In the genomic region with DNA sequence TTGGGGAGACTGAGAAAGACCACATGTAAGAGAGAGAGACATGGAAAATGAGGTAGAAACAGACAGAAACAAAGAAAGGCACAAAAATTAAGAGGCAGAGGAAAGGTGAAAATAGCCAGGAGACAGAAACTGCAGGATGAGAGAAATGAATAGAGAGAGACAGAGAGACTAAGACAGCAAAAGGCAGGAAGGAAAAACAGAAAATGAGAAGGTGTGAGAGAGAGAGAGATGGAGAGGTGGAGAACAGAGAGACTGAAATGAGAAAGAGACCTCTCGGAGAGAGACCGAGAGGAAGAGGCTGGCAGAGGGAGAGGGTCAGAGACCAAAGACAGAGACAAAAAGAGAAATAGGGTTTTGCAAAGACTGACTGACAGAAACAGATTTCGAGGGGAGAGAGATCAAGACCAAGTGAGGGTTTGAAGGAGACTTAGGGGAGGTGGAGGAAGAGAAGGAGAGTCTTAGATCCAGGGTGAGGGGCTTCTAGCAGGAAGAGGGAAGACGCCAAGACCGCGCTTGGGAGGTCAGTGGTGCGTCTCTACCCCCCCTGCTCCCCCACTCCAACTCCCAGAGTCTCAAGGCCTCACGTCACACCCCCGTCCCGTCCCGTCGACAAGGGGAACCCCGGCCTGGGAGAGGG, we compare ENCODE assay signal across 13 cellular contexts. TPM values are rescaled to one million over a fixed set of nuclear protein-coding genes. Genes with fewer than 3 reads are reported as not detected.
A peak's percentile ranks its signal among the peaks of the same experiment; 100 is the strongest.
DNase-seq lines count a peak whose midpoint lies in the region; ATAC-seq, FAIRE-seq and TF ChIP-seq lines count a peak whose summit lies in the region.
"Had no signal": no experiment of that assay in that cellular context is flagged by ENCODE, and none has a peak within 500 bp of the region (broad histone marks: within the 10 kb centered on the region; RNA-seq: fewer than 3 reads in every experiment).

No MANE protein-coding gene starts in this region.

- H3K27ac Mint-ChIP-seq in H9 (no peak overlapping the region), naive B cell (peak overlapping the region in 2 of 6 donors; percentile 57 to 59)

- no peak for TF ChIP-seq RAD21 in GM12878 (IDR thresholded peaks at IDR 0.05; ENCODE audit: insufficient read depth, low read depth, low read length)

- intact Hi-C loops in GM12878 (cut with micrococcal nuclease; ENCODE audit: unreplicated experiment), result no loop called here

- H3K4me1 ChIP-seq in BLaER1 treated with 17β-estradiol and CSF1 and Interleukin-3, amounts not matched to agents 10 nM and 100 nM, result peaks cover 21 to 67% (median 42%) of the 10 kb centered on the region in 10 experiments
- H3K4me1 ChIP-seq in H9 (ENCODE audit: insufficient read depth, low read length) (peaks cover 11% of the 10 kb centered on the region; the same call in 1 of the 2 replicates), GM12878 (ENCODE audit: control insufficient read depth, insufficient read depth, low read length) (no peaks in the 10 kb centered on the region)

- no peak overlapping the region; the same call in 1 of the 2 replicates for H3K14ac ChIP-seq in H9 (ENCODE audit: insufficient read depth, low read length)

- no peak for TF ChIP-seq POLR2A in GM12878 (IDR thresholded peaks at IDR 0.05; ENCODE audit: low read depth, low read length)

- H3K27ac ChIP-seq in BLaER1 treated with 17β-estradiol and CSF1 and Interleukin-3, amounts not matched to agents 10 nM and 100 nM, result no peak overlapping the region
- no peak overlapping the region for H3K27ac ChIP-seq in H9 (ENCODE audit: insufficient read length, low read depth, low read length)
- no peak overlapping the region for H3K27ac ChIP-seq in GM12878 (ENCODE audit: control insufficient read depth, insufficient read depth)
- no peak overlapping the region for H3K27ac ChIP-seq in caudate nucleus (ENCODE audit: low read depth, low read length)

- H4K91ac ChIP-seq in H9 (ENCODE audit: insufficient read length, low read depth, low read length), result no peak overlapping the region

- no peak overlapping the region for H4K8ac ChIP-seq in H9 (replicated peaks; ENCODE audit: insufficient read length, low read depth, low read length)

- RAD21 ChIA-PET in GM12878 (lab: Charles Lee; ENCODE audit: unreplicated experiment), result no interaction called here

- H3K9me3 ChIP-seq in BLaER1 treated with 17β-estradiol and CSF1 and Interleukin-3, amounts not matched to agents 10 nM and 100 nM (replicated peaks in 1 of 11), result no peaks in the 10 kb centered on the region
- no peaks in the 10 kb centered on the region for H3K9me3 ChIP-seq in H9 (ENCODE audit: control insufficient read depth, low read depth, low read length)
- no peaks in the 10 kb centered on the region; the same call in 1 of the 3 replicates for H3K9me3 ChIP-seq in GM12878 (replicated peaks; ENCODE audit: control insufficient read depth, insufficient read depth, low read length)

- no peaks in the 10 kb centered on the region for H3K36me3 ChIP-seq in BLaER1 treated with 17β-estradiol and CSF1 and Interleukin-3, amounts not matched to agents 10 nM and 100 nM
- H3K36me3 ChIP-seq in GM12878 (ENCODE audit: control insufficient read depth in 2 of 2, insufficient read depth in 2 of 2, low read length in 1 of 2), result no peaks in the 10 kb centered on the region

- H3K4me2 ChIP-seq in BLaER1 treated with 17β-estradiol and CSF1 and Interleukin-3, amounts not matched to agents 10 nM and 100 nM, result peak overlapping the region; percentile 76 to 95 (median 86)
- H3K4me2 ChIP-seq in H9 (ENCODE audit: insufficient read depth, insufficient read length, low read length) (peak overlapping the region; percentile 17), GM12878 (ENCODE audit: control insufficient read depth, insufficient read depth) (no peak overlapping the region)

- in situ Hi-C loops in GM12878 (cut with MboI), result no loop called here

- H3K79me2 ChIP-seq in H9 (ENCODE audit: insufficient read depth, low read length) (no peaks in the 10 kb centered on the region), GM12878 (ENCODE audit: control insufficient read depth, insufficient read depth, low read length) (no peaks in the 10 kb centered on the region)

- TF ChIP-seq EP300 in GM12878 (IDR thresholded peaks at IDR 0.05; ENCODE audit: borderline replicate concordance in 1 of 2, control insufficient read depth in 1 of 2, low read depth in 2 of 2, low read length in 2 of 2), result no peak

- no peak overlapping the region for H3K56ac ChIP-seq in H9 (ENCODE audit: insufficient read length, low read depth, low read length)

- H3K36me3 Mint-ChIP-seq in H9 (ENCODE audit: insufficient read depth in 1 of 3, low read depth in 3 of 3) (no peaks in the 10 kb centered on the region; a peak in 1 of 7 replicates), naive B cell (peaks cover 4 to 10% of the 10 kb centered on the region in 2 donors)

- no peak overlapping the region for H3T11ph ChIP-seq in H9 (ENCODE audit: low read length)

- no peak for FAIRE-seq in GM12878 (lab: Jason Lieb, UNC)

- H2AFZ ChIP-seq in H9 (ENCODE audit: low read length) (no peak overlapping the region), GM12878 (ENCODE audit: control insufficient read depth, low read depth, low read length) (no peak overlapping the region)

- no TSS peak for BruUV-seq in GM12878 (replicated peaks; lab: Mats Ljungman, UMichigan)

- no peak overlapping the region for H2BK120ac ChIP-seq in H9 (ENCODE audit: low read depth, low read length, poor library complexity, severe bottlenecking)

- POLR2A ChIA-PET in GM12878 (lab: Charles Lee), result no interaction called here

- no peak for DNase-seq in H9
- DNase-seq in GM12878 (ENCODE audit: low read depth, low spot score), result no peak
- DNase-seq in naive B cell, result no peak
- no peak for DNase-seq in AML-193 (lab: John Stamatoyannopoulos, UW)
- no peak for DNase-seq in caudate nucleus (lab: John Stamatoyannopoulos, UW)
- DNase-seq in RKO (ENCODE audit: low spot score), result no peak
- no peak for DNase-seq in NCI-H2081 (lab: John Stamatoyannopoulos, UW)
- DNase-seq: activated CD8-positive, alpha-beta memory T cell treated with anti-CD3 and anti-CD28 coated beads, Interleukin-2, amount 50 U/mL, for 4 hours; COR-L47; NCI-H2029 treated with DMSO at 0.1 percent for 48 hours; T1000 had no signal

- H3K23ac ChIP-seq in H9 (ENCODE audit: insufficient read length, low read depth, low read length), result no peak overlapping the region

- no peak overlapping the region for H2BK15ac ChIP-seq in H9 (ENCODE audit: low read depth, low read length)

- H3K27me3 Mint-ChIP-seq in H9 (ENCODE audit: low read depth) (peaks cover 75% of the 10 kb centered on the region), naive B cell (peaks cover 58 to 86% (median 84%) of the 10 kb centered on the region in 3 donors)

- H4K5ac ChIP-seq in H9 (ENCODE audit: insufficient read length, low read depth, low read length), result no peak overlapping the region

- ATAC-seq in GM12878, result no peak
- no peak for ATAC-seq in naive B cell (ENCODE audit: low read depth in 2 of 2)

- H2BK12ac ChIP-seq in H9 (ENCODE audit: insufficient read length, low read depth, low read length), result no peak overlapping the region

- no peaks in the 10 kb centered on the region for H3K79me1 ChIP-seq in H9 (ENCODE audit: insufficient read depth, low read depth, low read length, poor library complexity, severe bottlenecking)

- no peak overlapping the region for H2BK20ac ChIP-seq in H9 (ENCODE audit: low read depth, low read length, poor library complexity, severe bottlenecking)

- peaks cover 5% of the 10 kb centered on the region for H3K23me2 ChIP-seq in H9 (ENCODE audit: insufficient read length, low read depth, low read length, poor library complexity, severe bottlenecking)

- peaks cover 0 to 61% (median 3%) of the 10 kb centered on the region in 11 experiments; a peak in 8 of 22 replicates for H4K20me1 ChIP-seq in BLaER1 treated with 17β-estradiol and CSF1 and Interleukin-3, amounts not matched to agents 10 nM and 100 nM
- H4K20me1 ChIP-seq in H9 (ENCODE audit: control insufficient read depth, insufficient read depth, insufficient read length) (no peaks in the 10 kb centered on the region), GM12878 (ENCODE audit: control insufficient read depth, insufficient read depth) (no peaks in the 10 kb centered on the region)

- peaks cover 96 to 100% (median 100%) of the 10 kb centered on the region in 11 experiments for H3K27me3 ChIP-seq in BLaER1 treated with 17β-estradiol and CSF1 and Interleukin-3, amounts not matched to agents 10 nM and 100 nM
- H3K27me3 ChIP-seq in H9 (ENCODE audit: insufficient read depth, low read length) (peaks cover 10% of the 10 kb centered on the region), GM12878 (replicated peaks in 1 of 2; ENCODE audit: control insufficient read depth in 2 of 2, insufficient read depth in 2 of 2, low read length in 1 of 2) (peaks cover 6 to 33% of the 10 kb centered on the region in 2 experiments)

- H3K18ac ChIP-seq in H9 (ENCODE audit: insufficient read length, low read depth, low read length), result no peak overlapping the region

- H3K4me1 Mint-ChIP-seq in H9 (peaks cover 31 to 35% of the 10 kb centered on the region in 2 experiments), naive B cell (peaks cover 8 to 15% (median 11%) of the 10 kb centered on the region in 3 donors)

- H3K9ac ChIP-seq in BLaER1 treated with 17β-estradiol and CSF1 and Interleukin-3, amounts not matched to agents 10 nM and 100 nM, result peak overlapping the region in 4 of 11 experiments; percentile 20 to 54 (median 36); a peak in 3 of 22 replicates
- H3K9ac ChIP-seq in H9 (ENCODE audit: extremely low read depth, insufficient read length, low read length) (no peak overlapping the region), GM12878 (ENCODE audit: control insufficient read depth, insufficient read depth, low read length) (no peak overlapping the region)

- peak overlapping the region; percentile 39 to 73 for H3K4me3 Mint-ChIP-seq in H9
- peak overlapping the region; percentile 50 to 84 (median 68) for H3K4me3 Mint-ChIP-seq in naive B cell

- H3K4me3 ChIP-seq in BLaER1 treated with 17β-estradiol and CSF1 and Interleukin-3, amounts not matched to agents 10 nM and 100 nM, result peak overlapping the region; percentile 41 to 67 (median 53); a peak in 17 of 20 replicates
- H3K4me3 ChIP-seq in GM12878, result no peak overlapping the region

- H2AK5ac ChIP-seq in H9 (ENCODE audit: insufficient read length, low read length), result no peak overlapping the region

- H3K9me3 Mint-ChIP-seq in H9 (no peaks in the 10 kb centered on the region), naive B cell (peaks cover 0 to 4% (median 0%) of the 10 kb centered on the region in 7 donors)

- CTCF ChIA-PET in GM12878 (lab: Yijun Ruan, JAX), result interaction anchor here (0.8 to 3.0 kb wide), 3 partner anchors 8 to 93 kb away, joined by 3 to 9 read pairs (median 3); no protein-coding TSS in a partner anchor

- no CpG with 5 or more reads among the region's 13 CpGs for WGBS in H9 (ENCODE audit: extremely low coverage, insufficient read length, low lambda C conversion rate)
- WGBS in GM12878 (ENCODE audit: insufficient coverage, insufficient replicate concordance, low lambda C conversion rate, missing lambda C conversion rate), result 17% methylated on average over 13 of the region's 13 CpGs

- SMC1A ChIA-PET in GM12878 (lab: Charles Lee; ENCODE audit: uncharacterized antibody, unreplicated experiment), result no interaction called here

- TF ChIP-seq CTCF in H9 (conservative IDR thresholded peaks at IDR 0.05), result no peak
- TF ChIP-seq CTCF in GM12878 (IDR thresholded peaks at IDR 0.05 in 2 of 3, conservative IDR thresholded peaks at IDR 0.05 in 1 of 3; ENCODE audit: control insufficient read depth in 2 of 3, extremely low read depth in 1 of 3, insufficient read depth in 1 of 3, low read depth in 3 of 3, low read length in 3 of 3), result no peak

- no peak overlapping the region for H3K4ac ChIP-seq in H9 (ENCODE audit: low read depth, low read length)

- H2BK5ac ChIP-seq in H9 (ENCODE audit: insufficient read length, low read length), result no peak overlapping the region

RNA-seq across cellular contexts. Expression of gene AQP5, which starts 1.1 kb away (rescaled TPM):
- total RNA-seq in H9 (2021) (2.5 and 2.8 TPM in 2 replicates), GM12878 (2014; rRNA removed) (not detected in 2 replicates), GM12878 (2014; rRNA removed; fragmentation: Illumina TruSeq; extraction: Trizol) (not detected in 2 replicates), GM12878 (2021) (not detected in 2 replicates)
- not detected in 2 replicates for total RNA-seq in GM12878 (2013; cell fraction: nucleolus; rRNA removed)
- polyA plus RNA-seq in GM12878 (2011; ENCODE audit: low read depth), result not detected
- polyA plus RNA-seq in GM12878 (2011; rRNA removed) (not detected in 2 replicates), GM12878 (2014; fragmentation: Illumina TruSeq; extraction: Trizol) (not detected in 2 replicates), GM12878 (2014; fragmentation: Nextera tagmentation; extraction: Ambion mirVana) (not detected), GM12878 (2014; rRNA removed) (not detected in 2 replicates), GM12878 (2016; fragmentation: Nextera tagmentation; extraction: Ambion mirVana) (not detected), naive B cell (ENCODE audit: low read depth in 6 of 6) (not detected)
- polyA plus RNA-seq in GM12878 (2011; cell fraction: cytosol; rRNA removed), result not detected in 2 replicates
- polyA plus RNA-seq in GM12878 (2011; cell fraction: nucleus; rRNA removed), result not detected in 2 replicates
- polyA plus RNA-seq in GM12878 (2012), result not detected in 2 replicates
- not detected in 2 replicates for polyA minus RNA-seq in GM12878 (2011; rRNA and poly(A)+ RNA removed)
- not detected in 2 replicates for polyA minus RNA-seq in GM12878 (2011; cell fraction: cytosol; rRNA and poly(A)+ RNA removed)
- polyA minus RNA-seq in GM12878 (2011; cell fraction: nucleus; rRNA and poly(A)+ RNA removed), result not detected in 2 replicates
- total RNA-seq: epithelial cell of proximal tubule had no signal

RNA-seq across cellular contexts. Expression of gene AQP2, which starts 10.1 kb away (rescaled TPM):
- total RNA-seq in H9 (2021), result not detected in 2 replicates
- not detected in 2 replicates for total RNA-seq in GM12878 (2013; cell fraction: nucleolus; rRNA removed)
- not detected in 2 replicates for total RNA-seq in GM12878 (2014; rRNA removed)
- total RNA-seq in GM12878 (2014; rRNA removed; fragmentation: Illumina TruSeq; extraction: Trizol), result not detected in 2 replicates
- not detected in 2 replicates for total RNA-seq in GM12878 (2021)
- not detected for polyA plus RNA-seq in GM12878 (2011; ENCODE audit: low read depth)
- not detected in 2 replicates for polyA plus RNA-seq in GM12878 (2011; rRNA removed)
- not detected in 2 replicates for polyA plus RNA-seq in GM12878 (2011; cell fraction: cytosol; rRNA removed)
- polyA plus RNA-seq in GM12878 (2011; cell fraction: nucleus; rRNA removed), result not detected in 2 replicates
- not detected in 2 replicates for polyA plus RNA-seq in GM12878 (2012)
- polyA plus RNA-seq in GM12878 (2014; fragmentation: Illumina TruSeq; extraction: Trizol), result not detected in 2 replicates
- not detected for polyA plus RNA-seq in GM12878 (2014; fragmentation: Nextera tagmentation; extraction: Ambion mirVana)
- not detected in 2 replicates for polyA plus RNA-seq in GM12878 (2014; rRNA removed)
- polyA plus RNA-seq in GM12878 (2016; fragmentation: Nextera tagmentation; extraction: Ambion mirVana), result not detected
- polyA minus RNA-seq in GM12878 (2011; rRNA and poly(A)+ RNA removed), result not detected in 2 replicates
- polyA minus RNA-seq in GM12878 (2011; cell fraction: cytosol; rRNA and poly(A)+ RNA removed), result not detected in 2 replicates
- not detected in 2 replicates for polyA minus RNA-seq in GM12878 (2011; cell fraction: nucleus; rRNA and poly(A)+ RNA removed)
- not detected for polyA plus RNA-seq in naive B cell (ENCODE audit: low read depth in 6 of 6)
- total RNA-seq: epithelial cell of proximal tubule had no signal

RNA-seq across cellular contexts. Expression of gene AQP6, which starts 12.2 kb away (rescaled TPM):
- 0.09 and 0.11 TPM in 2 replicates for total RNA-seq in H9 (2021)
- total RNA-seq in GM12878 (2013; cell fraction: nucleolus; rRNA removed), result not detected in 2 replicates
- not detected in 2 replicates for total RNA-seq in GM12878 (2014; rRNA removed)
- total RNA-seq in GM12878 (2014; rRNA removed; fragmentation: Illumina TruSeq; extraction: Trizol), result not detected in 2 replicates
- not detected in 2 replicates for total RNA-seq in GM12878 (2021)
- not detected for polyA plus RNA-seq in GM12878 (2011; ENCODE audit: low read depth)
- not detected in 2 replicates for polyA plus RNA-seq in GM12878 (2011; rRNA removed)
- not detected in 2 replicates for polyA plus RNA-seq in GM12878 (2011; cell fraction: cytosol; rRNA removed)
- not detected in 2 replicates for polyA plus RNA-seq in GM12878 (2011; cell fraction: nucleus; rRNA removed)
- polyA plus RNA-seq in GM12878 (2012), result not detected in 2 replicates
- not detected in 2 replicates for polyA plus RNA-seq in GM12878 (2014; fragmentation: Illumina TruSeq; extraction: Trizol)
- not detected for polyA plus RNA-seq in GM12878 (2014; fragmentation: Nextera tagmentation; extraction: Ambion mirVana)
- polyA plus RNA-seq in GM12878 (2014; rRNA removed), result not detected in 2 replicates
- not detected for polyA plus RNA-seq in GM12878 (2016; fragmentation: Nextera tagmentation; extraction: Ambion mirVana)
- polyA minus RNA-seq in GM12878 (2011; rRNA and poly(A)+ RNA removed), result not detected in 2 replicates
- polyA minus RNA-seq in GM12878 (2011; cell fraction: cytosol; rRNA and poly(A)+ RNA removed), result not detected in 2 replicates
- not detected in 2 replicates for polyA minus RNA-seq in GM12878 (2011; cell fraction: nucleus; rRNA and poly(A)+ RNA removed)
- polyA plus RNA-seq in naive B cell (ENCODE audit: low read depth in 6 of 6), result not detected
- total RNA-seq: epithelial cell of proximal tubule had no signal

RNA-seq across cellular contexts. Expression of gene FAIM2, which starts 56.9 kb away (rescaled TPM):
- 0.22 and 0.42 TPM in 2 replicates for total RNA-seq in H9 (2021)
- not detected in 2 replicates for total RNA-seq in GM12878 (2013; cell fraction: nucleolus; rRNA removed)
- total RNA-seq in GM12878 (2014; rRNA removed), result not detected in 2 replicates
- total RNA-seq in GM12878 (2014; rRNA removed; fragmentation: Illumina TruSeq; extraction: Trizol), result not detected in 2 replicates
- not detected in 2 replicates for total RNA-seq in GM12878 (2021)
- not detected for polyA plus RNA-seq in GM12878 (2011; ENCODE audit: low read depth)
- polyA plus RNA-seq in GM12878 (2011; rRNA removed), result not detected in 2 replicates
- polyA plus RNA-seq in GM12878 (2011; cell fraction: cytosol; rRNA removed), result 0.12 TPM in 1 of 2 replicates, not detected in the other
- not detected in 2 replicates for polyA plus RNA-seq in GM12878 (2011; cell fraction: nucleus; rRNA removed)
- polyA plus RNA-seq in GM12878 (2012), result 0.03 TPM in 1 of 2 replicates, not detected in the other
- not detected in 2 replicates for polyA plus RNA-seq in GM12878 (2014; fragmentation: Illumina TruSeq; extraction: Trizol)
- not detected for polyA plus RNA-seq in GM12878 (2014; fragmentation: Nextera tagmentation; extraction: Ambion mirVana)
- not detected in 2 replicates for polyA plus RNA-seq in GM12878 (2014; rRNA removed)
- not detected for polyA plus RNA-seq in GM12878 (2016; fragmentation: Nextera tagmentation; extraction: Ambion mirVana)
- not detected in 2 replicates for polyA minus RNA-seq in GM12878 (2011; rRNA and poly(A)+ RNA removed)
- not detected in 2 replicates for polyA minus RNA-seq in GM12878 (2011; cell fraction: cytosol; rRNA and poly(A)+ RNA removed)
- polyA minus RNA-seq in GM12878 (2011; cell fraction: nucleus; rRNA and poly(A)+ RNA removed), result not detected in 2 replicates
- not detected for polyA plus RNA-seq in naive B cell (ENCODE audit: low read depth in 6 of 6)
- total RNA-seq: epithelial cell of proximal tubule had no signal
